35 cellular contexts compared by ENCODE assay signal in genomic region chr15:85021409-85021808, GRCh38.
"Had no signal": no experiment of that assay in that cellular context is flagged by ENCODE, and none has a peak within 500 bp of the region (broad histone marks: within the 10 kb centered on the region; RNA-seq: fewer than 3 reads in every experiment).

No MANE protein-coding gene starts in this region.

- H3K27ac ChIP-seq: adrenal gland, body of pancreas, brain microvascular endothelial cell, breast epithelium, VCaP had no signal

- FAIRE-seq: astrocyte, TTC549 had no signal

- H3K36me3 ChIP-seq: adrenal gland, brain microvascular endothelial cell, breast epithelium had no signal

- DNase-seq: activated CD4-positive, alpha-beta memory T cell treated with anti-CD3 and anti-CD28 coated beads for 36 hours; activated CD4-positive, alpha-beta T cell treated with anti-CD3 and anti-CD28 coated beads for 1 hour; activated CD4-positive, alpha-beta T cell treated with anti-CD3 and anti-CD28 coated beads for 36 hours; activated CD4-positive, alpha-beta T cell treated with anti-CD3 and anti-CD28 coated beads for 48 hours; activated CD4-positive, alpha-beta T cell treated with anti-CD3 and anti-CD28 coated beads, Interleukin-2, amount 50 U/mL, for 1 hour; activated CD4-positive, alpha-beta T cell treated with anti-CD3 and anti-CD28 coated beads, Interleukin-2, amount 50 U/mL, for 4 hours; activated CD4-positive, CD25-positive, alpha-beta regulatory T cell; activated CD8-positive, alpha-beta memory T cell treated with anti-CD3 and anti-CD28 coated beads, Interleukin-2, amount 50 U/mL, for 4 hours; activated CD8-positive, alpha-beta T cell treated with anti-CD3 and anti-CD28 coated beads for 36 hours; activated effector memory CD4-positive, alpha-beta T cell treated with anti-CD3 and anti-CD28 coated beads, Interleukin-2, amount 50 U/mL, for 16 hours; activated gamma-delta T cell treated with Interleukin-2 at 50 U/mL for 16 hours; activated naive CD4-positive, alpha-beta T cell; activated naive CD4-positive, alpha-beta T cell treated with anti-CD3 and anti-CD28 coated beads for 36 hours; activated naive CD4-positive, alpha-beta T cell treated with anti-CD3 and anti-CD28 coated beads, Interleukin-2, amount 50 U/mL, for 16 hours; activated naive CD8-positive, alpha-beta T cell treated with anti-CD3 and anti-CD28 coated beads for 36 hours; activated T-cell treated with anti-CD3 and anti-CD28 coated beads for 4 hours; activated T-cell treated with anti-CD3 and anti-CD28 coated beads, Interleukin-2, amount 50 U/mL, for 1 hour; activated T-cell treated with anti-CD3 and anti-CD28 coated beads, Interleukin-2, amount 50 U/mL, for 4 hours; activated T-cell treated with anti-CD3 and anti-CD28 coated beads, Interleukin-2, amount 50 U/mL, for 72 hours; adrenal gland; amniotic stem cell; aorta; body of pancreas; brain microvascular endothelial cell; central memory CD4-positive, alpha-beta T cell; T-helper 1 cell; T-helper 2 cell; T-helper 9 cell had no signal

- H3K27me3 ChIP-seq: adrenal gland, body of pancreas, brain microvascular endothelial cell, breast epithelium had no signal

- H3K4me3 ChIP-seq: adrenal gland, body of pancreas, breast epithelium had no signal

- ATAC-seq: activated CD4-positive, alpha-beta T cell treated with anti-CD3 and anti-CD28 coated beads for 36 hours; activated CD4-positive, CD25-positive, alpha-beta regulatory T cell treated with anti-CD3 and anti-CD28 coated beads, Interleukin-2, amount 50 U/mL, for 24 hours; activated CD8-positive, alpha-beta T cell treated with anti-CD3 and anti-CD28 coated beads for 36 hours; activated naive CD4-positive, alpha-beta T cell treated with anti-CD3 and anti-CD28 coated beads, Interleukin-2, amount 50 U/mL, for 72 hours; activated T-cell treated with anti-CD3 and anti-CD28 coated beads, Interleukin-2, amount 50 U/mL, for 4 hours; activated T-cell treated with anti-CD3 and anti-CD28 coated beads, Interleukin-2, amount 50 U/mL, for 72 hours; activated T-helper 17 cell treated with anti-CD3 and anti-CD28 coated beads, Interleukin-2, amount 50 U/mL, for 72 hours; body of pancreas had no signal

- H3K9me3 ChIP-seq: adrenal gland, body of pancreas, breast epithelium had no signal
